In the genomic region with DNA sequence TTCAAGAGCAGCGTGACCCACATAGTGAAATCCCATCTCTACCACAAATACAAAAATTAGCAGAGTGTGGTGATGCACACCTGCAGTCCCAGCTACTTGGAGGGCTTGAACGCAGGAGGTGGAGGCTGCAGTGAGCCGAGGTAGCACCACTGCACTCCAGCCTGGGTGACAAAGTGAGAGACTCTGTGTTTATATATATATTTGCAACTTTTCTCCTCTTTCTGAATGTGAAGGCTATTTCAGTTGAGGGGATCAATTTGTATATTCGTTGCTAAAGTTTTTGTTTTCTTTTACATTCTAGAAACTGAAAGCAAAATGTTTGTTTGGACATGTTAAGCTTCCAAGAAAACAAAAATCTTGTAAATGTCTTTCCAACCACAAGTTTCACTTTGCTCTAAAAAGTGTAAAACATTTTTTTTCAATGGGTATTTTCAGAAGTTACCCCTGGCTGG, we compare ENCODE assay signal across 16 cellular contexts. TPM values are rescaled to one million over a fixed set of nuclear protein-coding genes. Genes with fewer than 3 reads are reported as not detected.
DNase-seq lines count a peak whose midpoint lies in the region; ATAC-seq and TF ChIP-seq lines count a peak whose summit lies in the region.
"Had no signal": no experiment of that assay in that cellular context is flagged by ENCODE, and none has a peak within 500 bp of the region (broad histone marks: within the 10 kb centered on the region; RNA-seq: fewer than 3 reads in every experiment).

No MANE protein-coding gene starts in this region.

- peaks cover 24% of the 10 kb centered on the region for H3K27me3 Mint-ChIP-seq in activated T-helper 1 cell treated with anti-CD3 and anti-CD28 coated beads, Interleukin-12 subunit alpha, Interleukin-12 subunit beta, Interleukin-2, Interleukin-4 antibody, amounts not matched to agents 30 ng/mL and 10 ng/mL and 1 ng/mL, durations not matched to agents 14 hours and 24 hours and 36 hours (ENCODE audit: insufficient read depth)

- H3K36me3 Mint-ChIP-seq in activated T-helper 1 cell treated with anti-CD3 and anti-CD28 coated beads, Interleukin-12 subunit alpha, Interleukin-12 subunit beta, Interleukin-2, Interleukin-4 antibody, amounts not matched to agents 30 ng/mL and 10 ng/mL and 1 ng/mL, durations not matched to agents 14 hours and 24 hours and 36 hours (ENCODE audit: low read depth): peaks cover 3% of the 10 kb centered on the region
- H3K36me3 Mint-ChIP-seq: activated naive CD4-positive, alpha-beta T cell treated with anti-CD3 and anti-CD28 coated beads, Interleukin-2, amount 50 U/mL, for 24 hours had no signal

- DNase-seq in activated T-helper 1 cell treated with anti-CD3 and anti-CD28 coated beads, Interleukin-12 subunit alpha, Interleukin-12 subunit beta, Interleukin-2, Interleukin-4 antibody, amounts not matched to agents 30 ng/mL and 10 ng/mL and 1 ng/mL, durations not matched to agents 14 hours and 24 hours and 36 hours (ENCODE audit: low spot score): no peak
- no peak for DNase-seq in D341Med (ENCODE audit: low spot score)
- DNase-seq in germinal center (ENCODE audit: low spot score): no peak
- no peak for DNase-seq in right atrium auricular region (ENCODE audit: low spot score)
- DNase-seq: DND-41, left lung, NCI-H187, NCI-H82, Right ventricle myocardium superior had no signal

- no peak overlapping the region for H3K27ac Mint-ChIP-seq in activated T-helper 1 cell treated with anti-CD3 and anti-CD28 coated beads, Interleukin-12 subunit alpha, Interleukin-12 subunit beta, Interleukin-2, Interleukin-4 antibody, amounts not matched to agents 30 ng/mL and 10 ng/mL and 1 ng/mL, durations not matched to agents 14 hours and 24 hours and 36 hours
- H3K27ac Mint-ChIP-seq: activated naive CD4-positive, alpha-beta T cell treated with anti-CD3 and anti-CD28 coated beads, Interleukin-2, amount 50 U/mL, for 24 hours had no signal

- no peaks in the 10 kb centered on the region for H3K36me3 ChIP-seq in right atrium auricular region
- H3K36me3 ChIP-seq: left lung had no signal

- H3K9me3 ChIP-seq in right atrium auricular region: no peaks in the 10 kb centered on the region
- H3K9me3 ChIP-seq: left lung had no signal

- peaks cover 10% of the 10 kb centered on the region for H3K9me3 Mint-ChIP-seq in activated T-helper 1 cell treated with anti-CD3 and anti-CD28 coated beads, Interleukin-12 subunit alpha, Interleukin-12 subunit beta, Interleukin-2, Interleukin-4 antibody, amounts not matched to agents 30 ng/mL and 10 ng/mL and 1 ng/mL, durations not matched to agents 14 hours and 24 hours and 36 hours
- H3K9me3 Mint-ChIP-seq: activated naive CD4-positive, alpha-beta T cell treated with anti-CD3 and anti-CD28 coated beads, Interleukin-2, amount 50 U/mL, for 24 hours; central memory CD8-positive, alpha-beta T cell had no signal

- H3K4me1 Mint-ChIP-seq in activated T-helper 1 cell treated with anti-CD3 and anti-CD28 coated beads, Interleukin-12 subunit alpha, Interleukin-12 subunit beta, Interleukin-2, Interleukin-4 antibody, amounts not matched to agents 30 ng/mL and 10 ng/mL and 1 ng/mL, durations not matched to agents 14 hours and 24 hours and 36 hours (ENCODE audit: low read depth): peaks cover 40% of the 10 kb centered on the region
- H3K4me1 Mint-ChIP-seq: activated naive CD4-positive, alpha-beta T cell treated with anti-CD3 and anti-CD28 coated beads, Interleukin-2, amount 50 U/mL, for 24 hours; central memory CD8-positive, alpha-beta T cell had no signal

- H3K4me1 ChIP-seq in right atrium auricular region: no peaks in the 10 kb centered on the region
- H3K4me1 ChIP-seq: left lung had no signal

- H3K4me3 ChIP-seq in right atrium auricular region: no peak overlapping the region
- H3K4me3 ChIP-seq: left lung had no signal

- no peak overlapping the region for H3K27ac ChIP-seq in right atrium auricular region
- H3K27ac ChIP-seq: epithelial cell of prostate, left lung had no signal

- TF ChIP-seq CTCF in right atrium auricular region (IDR thresholded peaks at IDR 0.05): no peak

- no peaks in the 10 kb centered on the region for H3K27me3 ChIP-seq in right atrium auricular region

- peak overlapping the region; percentile 46 for H3K4me3 Mint-ChIP-seq in activated T-helper 1 cell treated with anti-CD3 and anti-CD28 coated beads, Interleukin-12 subunit alpha, Interleukin-12 subunit beta, Interleukin-2, Interleukin-4 antibody, amounts not matched to agents 30 ng/mL and 10 ng/mL and 1 ng/mL, durations not matched to agents 14 hours and 24 hours and 36 hours
- H3K4me3 Mint-ChIP-seq: activated naive CD4-positive, alpha-beta T cell treated with anti-CD3 and anti-CD28 coated beads, Interleukin-2, amount 50 U/mL, for 24 hours; central memory CD8-positive, alpha-beta T cell had no signal

- intact Hi-C loops in activated T-helper 1 cell treated with anti-CD3 and anti-CD28 coated beads, Interleukin-12 subunit alpha, Interleukin-12 subunit beta, Interleukin-2, Interleukin-4 antibody, amounts not matched to agents 30 ng/mL and 10 ng/mL and 1 ng/mL, durations not matched to agents 14 hours and 24 hours and 36 hours (cut with micrococcal nuclease): loop anchor here (1.0 to 2.0 kb wide), 4 partner anchors 17 to 1201 kb away; a partner anchor contains a TSS

- ATAC-seq in GM18868 (IDR thresholded peaks at IDR 0.05; ENCODE audit: unreplicated experiment): peak; percentile 49
- peak; percentile 65 for ATAC-seq in GM21447 (IDR thresholded peaks at IDR 0.05; ENCODE audit: unreplicated experiment)
- ATAC-seq in HG02970 (IDR thresholded peaks at IDR 0.05; ENCODE audit: low FRiP score, unreplicated experiment): peak; percentile 45
- no peak for ATAC-seq in HG03095 (IDR thresholded peaks at IDR 0.05; ENCODE audit: unreplicated experiment)
- ATAC-seq: left lung had no signal

RNA-seq across cellular contexts. Expression of a gene that starts 29.8 kb away (rescaled TPM):
- 64.4 and 66.9 TPM in 2 replicates for total RNA-seq in activated T-helper 1 cell treated with anti-CD3 and anti-CD28 coated beads, Interleukin-12 subunit alpha, Interleukin-12 subunit beta, Interleukin-2, Interleukin-4 antibody, amounts not matched to agents 30 ng/mL and 10 ng/mL and 1 ng/mL, durations not matched to agents 14 hours and 24 hours and 36 hours
- total RNA-seq in right atrium auricular region: 10 to 100 TPM in 1 of 2 donors, 1 to 10 TPM in 1; 9.8 to 13.4 TPM
